Comparison of ENCODE assay signal across 9 cellular contexts in the genomic region with DNA sequence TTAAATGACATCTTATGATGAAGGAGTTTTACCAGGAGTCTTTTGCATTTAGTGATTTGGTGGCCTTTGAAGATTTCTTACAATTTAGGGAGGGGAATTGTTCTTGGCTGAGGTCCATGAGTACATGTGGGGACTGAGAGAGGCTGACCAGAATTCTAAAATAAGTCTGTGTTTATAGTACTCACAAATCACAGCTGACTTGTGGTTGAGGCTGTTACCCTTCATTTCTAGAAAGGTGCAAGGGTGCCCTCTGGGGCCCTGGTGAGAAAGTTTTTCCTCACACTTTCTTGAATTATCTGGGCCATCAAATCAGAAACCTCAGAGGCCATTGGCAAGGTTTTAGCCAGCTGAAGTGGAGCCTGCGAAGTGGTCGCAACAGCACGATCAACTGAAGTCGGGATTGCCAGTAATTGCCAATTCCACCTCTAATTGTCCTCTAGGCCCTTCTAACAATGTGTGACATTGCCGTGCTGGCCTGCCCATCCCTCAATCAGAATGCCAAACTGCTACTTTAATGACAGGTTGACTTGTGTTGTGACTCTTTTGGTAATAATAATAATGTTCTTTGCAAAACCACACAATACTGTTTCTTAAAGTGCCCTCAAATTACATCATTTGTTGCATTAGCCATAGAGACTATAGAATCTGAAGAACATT.
DNase-seq lines count a peak whose midpoint lies in the region; ATAC-seq, FAIRE-seq and TF ChIP-seq lines count a peak whose summit lies in the region.
"Had no signal": no experiment of that assay in that cellular context is flagged by ENCODE, and none has a peak within 500 bp of the region (broad histone marks: within the 10 kb centered on the region; RNA-seq: fewer than 3 reads in every experiment).

No MANE protein-coding gene starts in this region.

- no peak overlapping the region for H2AFZ ChIP-seq in OCI-LY3 (ENCODE audit: low read depth, low read length)
- peak overlapping the region; percentile 50 for H2AFZ ChIP-seq in endothelial cell of umbilical vein (ENCODE audit: low read depth, low read length)

- no peaks in the 10 kb centered on the region for H3K27me3 ChIP-seq in OCI-LY3 (ENCODE audit: low read depth, low read length)
- no peaks in the 10 kb centered on the region for H3K27me3 ChIP-seq in endothelial cell of umbilical vein (ENCODE audit: control insufficient read depth in 2 of 2, insufficient read depth in 2 of 2, low read length in 2 of 2)

- H3K4me2 ChIP-seq in OCI-LY3 (ENCODE audit: low read length) (no peak overlapping the region), endothelial cell of umbilical vein (ENCODE audit: insufficient read depth, low read length) (no peak overlapping the region)

- H4K20me1 ChIP-seq in OCI-LY3 (ENCODE audit: insufficient read depth, low read length) (no peaks in the 10 kb centered on the region), endothelial cell of umbilical vein (replicated peaks; ENCODE audit: control insufficient read depth, extremely low read depth, insufficient read depth, low read length) (no peaks in the 10 kb centered on the region)

- ATAC-seq in activated naive CD4-positive, alpha-beta T cell treated with anti-CD3 and anti-CD28 coated beads, Interleukin-2, amount 50 U/mL, for 72 hours = no peak
- ATAC-seq in HG02759 (IDR thresholded peaks at IDR 0.05; ENCODE audit: unreplicated experiment) = peak; percentile 81
- ATAC-seq in mucosa of descending colon = peak; percentile 32
- ATAC-seq in stimulated activated effector memory CD8-positive, alpha-beta T cell treated with anti-CD3 and anti-CD28 coated beads, Interleukin-12 subunit alpha, Interleukin-12 subunit beta, amount 100 ng/mL, for 72 hours = no peak

- intact Hi-C loops in activated naive CD4-positive, alpha-beta T cell treated with anti-CD3 and anti-CD28 coated beads for 36 hours (cut with micrococcal nuclease) = loop anchor here (1.0 kb wide), 1 partner anchor 126 kb away; no protein-coding TSS in a partner anchor
- intact Hi-C loops in endothelial cell of umbilical vein (cut with micrococcal nuclease) = loop anchor here (1.0 to 5.0 kb wide), 5 partner anchors 31 to 320 kb away; no protein-coding TSS in a partner anchor
- intact Hi-C loops in mucosa of descending colon (cut with DNase I, micrococcal nuclease) = loop anchor here in 1 of 2 donors (5.0 kb wide), 1 partner anchor 128 kb away; no protein-coding TSS in a partner anchor

- FAIRE-seq in endothelial cell of umbilical vein (lab: Jason Lieb, UNC) = peak; percentile 76

- no peak overlapping the region for H3K4me3 ChIP-seq in OCI-LY3 (ENCODE audit: low read length)
- H3K4me3 ChIP-seq in endothelial cell of umbilical vein (replicated peaks in 1 of 3; ENCODE audit: insufficient read depth in 1 of 3, low read depth in 1 of 3, low read length in 3 of 3) = no peak overlapping the region
- H3K4me3 ChIP-seq in mucosa of descending colon = no peak overlapping the region

- peak; percentile 84 for TF ChIP-seq CTCF in OCI-LY3 (IDR thresholded peaks at IDR 0.05; ENCODE audit: low read depth, low read length)
- peak; percentile 57 to 59 for TF ChIP-seq CTCF in endothelial cell of umbilical vein (IDR thresholded peaks at IDR 0.05; ENCODE audit: extremely low read depth in 1 of 2, insufficient read depth in 1 of 2, low read depth in 1 of 2, low read length in 2 of 2)
- peak; percentile 10 for TF ChIP-seq CTCF in mucosa of descending colon (IDR thresholded peaks at IDR 0.05)

- TF ChIP-seq POLR2A in endothelial cell of umbilical vein (IDR thresholded peaks at IDR 0.05; ENCODE audit: low read depth, low read length) = no peak

- no peaks in the 10 kb centered on the region for H3K36me3 Mint-ChIP-seq in activated naive CD4-positive, alpha-beta T cell treated with anti-CD3 and anti-CD28 coated beads for 36 hours (ENCODE audit: low read depth)
- H3K36me3 Mint-ChIP-seq in activated naive CD4-positive, alpha-beta T cell treated with anti-CD3 and anti-CD28 coated beads, Interleukin-2, amount 50 U/mL, for 72 hours = no peaks in the 10 kb centered on the region
- H3K36me3 Mint-ChIP-seq in stimulated activated effector memory CD8-positive, alpha-beta T cell treated with anti-CD3 and anti-CD28 coated beads, Interleukin-12 subunit alpha, Interleukin-12 subunit beta, amount 100 ng/mL, for 72 hours = no peaks in the 10 kb centered on the region

- H3K4me1 Mint-ChIP-seq in activated naive CD4-positive, alpha-beta T cell treated with anti-CD3 and anti-CD28 coated beads for 36 hours (ENCODE audit: low read depth) = no peaks in the 10 kb centered on the region
- H3K4me1 Mint-ChIP-seq in stimulated activated effector memory CD8-positive, alpha-beta T cell treated with anti-CD3 and anti-CD28 coated beads, Interleukin-12 subunit alpha, Interleukin-12 subunit beta, amount 100 ng/mL, for 72 hours = no peaks in the 10 kb centered on the region

- peaks cover 4% of the 10 kb centered on the region for H3K27me3 Mint-ChIP-seq in activated naive CD4-positive, alpha-beta T cell treated with anti-CD3 and anti-CD28 coated beads for 36 hours (ENCODE audit: low read depth)

- BruUV-seq in endothelial cell of umbilical vein (replicated peaks; lab: Mats Ljungman, UMichigan) = no TSS peak

- peak; percentile 9 for DNase-seq in activated naive CD4-positive, alpha-beta T cell treated with anti-CD3 and anti-CD28 coated beads for 36 hours
- DNase-seq in activated naive CD4-positive, alpha-beta T cell treated with anti-CD3 and anti-CD28 coated beads, Interleukin-2, amount 50 U/mL, for 72 hours (ENCODE audit: low spot score in 2 of 2) = no peak
- DNase-seq in endothelial cell of umbilical vein (ENCODE audit: low read depth, low spot score) = peak; percentile 79
- DNase-seq in mucosa of descending colon = peak in 2 of 3 donors; percentile 28 to 40
- DNase-seq in activated gamma-delta T cell (lab: John Stamatoyannopoulos, UW) = no peak
- DNase-seq in stimulated activated effector memory CD8-positive, alpha-beta T cell treated with anti-CD3 and anti-CD28 coated beads, Interleukin-12 subunit alpha, Interleukin-12 subunit beta, amount 100 ng/mL, for 72 hours (ENCODE audit: low spot score in 2 of 2) = no peak

- no peak overlapping the region for H3K9ac ChIP-seq in OCI-LY3 (ENCODE audit: low read length)
- H3K9ac ChIP-seq in endothelial cell of umbilical vein (replicated peaks; ENCODE audit: extremely low read depth, insufficient read depth, low read length) = no peak overlapping the region

- H3K9me1 ChIP-seq in endothelial cell of umbilical vein (replicated peaks; ENCODE audit: control insufficient read depth, extremely low read depth, insufficient read depth, low read length) = no peaks in the 10 kb centered on the region

- dilution Hi-C loops in endothelial cell of umbilical vein (cut with MboI; ENCODE audit: extremely low pct_ligation_motif_present, low sequenced_read_pairs) = loop anchor here (25.0 kb wide), 1 partner anchor 123 kb away; no protein-coding TSS in a partner anchor

- H3K27ac ChIP-seq in OCI-LY3 (ENCODE audit: low read length) (no peak overlapping the region), endothelial cell of umbilical vein (ENCODE audit: insufficient read depth, low read depth, low read length) (no peak overlapping the region)
- H3K27ac ChIP-seq: epithelial cell of prostate had no signal

- H3K36me3 ChIP-seq in OCI-LY3 (replicated peaks; ENCODE audit: low read depth, low read length) (no peaks in the 10 kb centered on the region), endothelial cell of umbilical vein (ENCODE audit: control insufficient read depth in 2 of 2, extremely low read depth in 1 of 2, insufficient read depth in 2 of 2, low read length in 2 of 2) (no peaks in the 10 kb centered on the region), mucosa of descending colon (ENCODE audit: low read depth) (no peaks in the 10 kb centered on the region)

- no peaks in the 10 kb centered on the region for H3K9me3 Mint-ChIP-seq in activated naive CD4-positive, alpha-beta T cell treated with anti-CD3 and anti-CD28 coated beads for 36 hours
- H3K9me3 Mint-ChIP-seq in activated naive CD4-positive, alpha-beta T cell treated with anti-CD3 and anti-CD28 coated beads, Interleukin-2, amount 50 U/mL, for 72 hours = no peaks in the 10 kb centered on the region
- H3K9me3 Mint-ChIP-seq in stimulated activated effector memory CD8-positive, alpha-beta T cell treated with anti-CD3 and anti-CD28 coated beads, Interleukin-12 subunit alpha, Interleukin-12 subunit beta, amount 100 ng/mL, for 72 hours = no peaks in the 10 kb centered on the region

- H3K4me3 Mint-ChIP-seq in activated naive CD4-positive, alpha-beta T cell treated with anti-CD3 and anti-CD28 coated beads for 36 hours = no peak overlapping the region
- H3K4me3 Mint-ChIP-seq in stimulated activated effector memory CD8-positive, alpha-beta T cell treated with anti-CD3 and anti-CD28 coated beads, Interleukin-12 subunit alpha, Interleukin-12 subunit beta, amount 100 ng/mL, for 72 hours = no peak overlapping the region

- H3K27ac Mint-ChIP-seq in activated naive CD4-positive, alpha-beta T cell treated with anti-CD3 and anti-CD28 coated beads for 36 hours = no peak overlapping the region
- no peak overlapping the region for H3K27ac Mint-ChIP-seq in activated naive CD4-positive, alpha-beta T cell treated with anti-CD3 and anti-CD28 coated beads, Interleukin-2, amount 50 U/mL, for 72 hours
- no peak overlapping the region for H3K27ac Mint-ChIP-seq in stimulated activated effector memory CD8-positive, alpha-beta T cell treated with anti-CD3 and anti-CD28 coated beads, Interleukin-12 subunit alpha, Interleukin-12 subunit beta, amount 100 ng/mL, for 72 hours

- H3K4me1 ChIP-seq in OCI-LY3 (ENCODE audit: low read length) (peaks cover 8% of the 10 kb centered on the region), endothelial cell of umbilical vein (ENCODE audit: control insufficient read depth, extremely low read depth, insufficient read depth, low read length) (peaks cover 7% of the 10 kb centered on the region), mucosa of descending colon (ENCODE audit: low read depth) (no peaks in the 10 kb centered on the region)

- H3K79me2 ChIP-seq in OCI-LY3 (ENCODE audit: low read length) (no peaks in the 10 kb centered on the region), endothelial cell of umbilical vein (ENCODE audit: control insufficient read depth, insufficient read depth, low read length) (no peaks in the 10 kb centered on the region)

- CTCF ChIA-PET in activated naive CD4-positive, alpha-beta T cell treated with anti-CD3 and anti-CD28 coated beads for 36 hours (lab: Charles Lee) = interaction anchor here (0.7 kb wide), 1 partner anchor 1289 kb away, joined by 3 read pairs; no protein-coding TSS in a partner anchor
- CTCF ChIA-PET in endothelial cell of umbilical vein (lab: Charles Lee) = interaction anchor here (0.6 to 4.0 kb wide), 31 partner anchors 8 to 494 kb away, joined by 3 to 130 read pairs (median 5); no protein-coding TSS in a partner anchor

- POLR2A ChIA-PET in endothelial cell of umbilical vein (lab: Charles Lee) = interaction anchor here (1.6 kb wide), 1 partner anchor 91 kb away, joined by 4 read pairs; no protein-coding TSS in a partner anchor

- no peaks in the 10 kb centered on the region for H3K9me3 ChIP-seq in OCI-LY3 (ENCODE audit: insufficient read depth, low read length)
- H3K9me3 ChIP-seq in endothelial cell of umbilical vein (replicated peaks; ENCODE audit: control insufficient read depth, insufficient read depth, low read length) = no peaks in the 10 kb centered on the region
- H3K9me3 ChIP-seq in mucosa of descending colon = no peaks in the 10 kb centered on the region

Comparison
In these comparisons a context has a peak if more than half of its experiments do, and no peak if none do; other contexts are left out.
1. DNase-seq: peak in activated naive CD4-positive, alpha-beta T cell treated with anti-CD3 and anti-CD28 coated beads for 36 hours (single experiment), endothelial cell of umbilical vein (single experiment) and mucosa of descending colon (2 of 3); none in activated naive CD4-positive, alpha-beta T cell treated with anti-CD3 and anti-CD28 coated beads, Interleukin-2, amount 50 U/mL, for 72 hours (0 of 2), activated gamma-delta T cell (single experiment) and stimulated activated effector memory CD8-positive, alpha-beta T cell treated with anti-CD3 and anti-CD28 coated beads, Interleukin-12 subunit alpha, Interleukin-12 subunit beta, amount 100 ng/mL, for 72 hours (0 of 2).
2. ATAC-seq: peak in HG02759 (single experiment) and mucosa of descending colon (single experiment); none in activated naive CD4-positive, alpha-beta T cell treated with anti-CD3 and anti-CD28 coated beads, Interleukin-2, amount 50 U/mL, for 72 hours (0 of 2) and stimulated activated effector memory CD8-positive, alpha-beta T cell treated with anti-CD3 and anti-CD28 coated beads, Interleukin-12 subunit alpha, Interleukin-12 subunit beta, amount 100 ng/mL, for 72 hours (single experiment).
3. CTCF ChIP-seq: peak in every context shown above with its lines; median percentile 84 in OCI-LY3; 58 in endothelial cell of umbilical vein; 10 in mucosa of descending colon.